Comparison of ENCODE assay signal across 13 cellular contexts in genomic region chr1:112544753-112545152, GRCh38. TPM values are rescaled to one million over a fixed set of nuclear protein-coding genes. Genes with fewer than 3 reads are reported as not detected.
DNase-seq lines count a peak whose midpoint lies in the region; ATAC-seq, FAIRE-seq and TF ChIP-seq lines count a peak whose summit lies in the region.
"Had no signal": no experiment of that assay in that cellular context is flagged by ENCODE, and none has a peak within 500 bp of the region (broad histone marks: within the 10 kb centered on the region; RNA-seq: fewer than 3 reads in every experiment).

No MANE protein-coding gene starts in this region.

- CTCF ChIA-PET in SK-N-SH (lab: Yijun Ruan, JAX), result interaction anchor here (1.2 to 1.9 kb wide), 3 partner anchors 13 to 43 kb away, joined by 4 to 7 read pairs (median 5); no protein-coding TSS in a partner anchor

- peak overlapping the region; percentile 55; the same call in 1 of the 2 replicates for H3K9ac ChIP-seq in SK-N-SH

- H3K36me3 ChIP-seq in SK-N-SH (replicated peaks in 1 of 2; ENCODE audit: control insufficient read depth in 1 of 2, insufficient read depth in 2 of 2, low read length in 1 of 2) (peaks cover 20 to 21% of the 10 kb centered on the region in 2 experiments), lower lobe of right lung (peaks cover 27% of the 10 kb centered on the region)

- no peak for TF ChIP-seq RAD21 in SK-N-SH (IDR thresholded peaks at IDR 0.05; ENCODE audit: low read length)

- DNase-seq in Caki2 (ENCODE audit: low read depth) (peak; percentile 30), SK-N-SH (no peak), fibroblast of peridontal ligament (ENCODE audit: extremely low read depth) (peak; percentile 53), renal cortical epithelial cell (ENCODE audit: low read depth) (peak; percentile 67), GM12891 (ENCODE audit: insufficient read length, low spot score) (no peak), lower lobe of right lung (no peak)
- DNase-seq in activated CD8-positive, alpha-beta memory T cell treated with anti-CD3 and anti-CD28 coated beads, Interleukin-2, amount 50 U/mL, for 48 hours, result no peak
- DNase-seq: activated CD8-positive, alpha-beta T cell treated with anti-CD3 and anti-CD28 coated beads for 36 hours; DND-41; hippocampal formation; upper lobe of left lung had no signal

- ATAC-seq in HG03025 (IDR thresholded peaks at IDR 0.05; ENCODE audit: low FRiP score, unreplicated experiment) (no peak), lower lobe of right lung (no peak)

- H3K27ac ChIP-seq in SK-N-SH (ENCODE audit: low read depth in 2 of 2, low read length in 1 of 2) (peak overlapping the region; percentile 50 to 98; a peak in 3 of 4 replicates), lower lobe of right lung (no peak overlapping the region)

- peaks cover 26% of the 10 kb centered on the region for H3F3A ChIP-seq in SK-N-SH (replicated peaks; ENCODE audit: insufficient read depth)

- no peak for TF ChIP-seq POLR2A in GM12891 (IDR thresholded peaks at IDR 0.05; ENCODE audit: low read depth, low read length)

- H3K4me1 ChIP-seq in SK-N-SH (ENCODE audit: control insufficient read depth in 1 of 2, insufficient read depth in 2 of 2, low read depth in 1 of 2, low read length in 1 of 2) (peaks cover 0 to 10% of the 10 kb centered on the region in 2 experiments; a peak in 1 of 4 replicates), lower lobe of right lung (no peaks in the 10 kb centered on the region)
- H3K4me1 ChIP-seq: upper lobe of left lung had no signal

- POLR2A ChIA-PET in SK-N-SH (lab: Yijun Ruan, JAX), result no interaction called here

- intact Hi-C loops in lower lobe of right lung (cut with DNase I), result no loop called here

- H3K79me2 ChIP-seq in SK-N-SH (ENCODE audit: insufficient read depth), result no peaks in the 10 kb centered on the region

- WGBS in SK-N-SH (ENCODE audit: low lambda C conversion rate), result 31% methylated on average over 3 of the region's 3 CpGs

- TF ChIP-seq EP300 in SK-N-SH (IDR thresholded peaks at IDR 0.05; ENCODE audit: borderline replicate concordance in 1 of 2, low read depth in 1 of 2, low read length in 1 of 2), result no peak

- H3K4me3 ChIP-seq in SK-N-SH (ENCODE audit: low read depth in 2 of 2, low read length in 1 of 2) (peak overlapping the region in 1 of 2 experiments; percentile 0; a peak in 1 of 4 replicates), lower lobe of right lung (no peak overlapping the region)
- H3K4me3 ChIP-seq: upper lobe of left lung had no signal

- H3K9me3 ChIP-seq in SK-N-SH, result no peaks in the 10 kb centered on the region
- no peaks in the 10 kb centered on the region for H3K9me3 ChIP-seq in lower lobe of right lung
- H3K9me3 ChIP-seq: upper lobe of left lung had no signal

- TF ChIP-seq CTCF in SK-N-SH (IDR thresholded peaks at IDR 0.05) (no peak), lower lobe of right lung (IDR thresholded peaks at IDR 0.05) (no peak)

- H3K27me3 ChIP-seq in SK-N-SH (ENCODE audit: insufficient read depth), result no peaks in the 10 kb centered on the region
- H3K27me3 ChIP-seq in lower lobe of right lung (ENCODE audit: low read depth), result no peaks in the 10 kb centered on the region
- H3K27me3 ChIP-seq: upper lobe of left lung had no signal

- H3K4me2 ChIP-seq in SK-N-SH, result peak overlapping the region; percentile 49; the same call in 1 of the 2 replicates

- in situ Hi-C loops in Caki2 (cut with HindIII; ENCODE audit: low pct_unique_long_range_greater_than_20kb, low sequenced_read_pairs), result no loop called here

- FAIRE-seq in GM12891 (lab: Jason Lieb, UNC), result no peak
- FAIRE-seq: GM18507 had no signal

- H4K20me1 ChIP-seq in SK-N-SH (ENCODE audit: insufficient read depth), result no peaks in the 10 kb centered on the region

- no peak overlapping the region for H2AFZ ChIP-seq in SK-N-SH (ENCODE audit: low read depth)

- no peaks in the 10 kb centered on the region for H3K9me2 ChIP-seq in SK-N-SH

TF ChIP-seq in SK-N-SH, 30 proteins besides CTCF, POLR2A, EP300 and RAD21:
- TF ChIP-seq RXRA (IDR thresholded peaks at IDR 0.05; ENCODE audit: borderline replicate concordance, low read depth) (peak; percentile 48; the same call in 1 of the 2 replicates), SIN3A (IDR thresholded peaks at IDR 0.05; ENCODE audit: borderline replicate concordance, low read depth, low read length) (no peak), TCF12 (IDR thresholded peaks at IDR 0.05) (peak; percentile 21; the same call in 1 of the 2 replicates), FOSL2 (IDR thresholded peaks at IDR 0.05; ENCODE audit: borderline replicate concordance, low read depth) (peak; percentile 43; the same call in 1 of the 2 replicates), JUND (IDR thresholded peaks at IDR 0.05) (peak; percentile 24; the same call in 1 of the 2 replicates), PBX3 (IDR thresholded peaks at IDR 0.05) (peak; percentile 73)

TF ChIP-seq in GM12891, 5 proteins besides CTCF, POLR2A, EP300 and RAD21:
- TF ChIP-seq TAF1 (IDR thresholded peaks at IDR 0.05; ENCODE audit: low read depth, low read length), result no peak
- TF ChIP-seq POLR2AphosphoS5 (IDR thresholded peaks at IDR 0.05; ENCODE audit: low read depth, low read length), result no peak
- TF ChIP-seq SPI1 (IDR thresholded peaks at IDR 0.05; ENCODE audit: low read depth, low read length), result no peak
- no peak for TF ChIP-seq POU2F2 (IDR thresholded peaks at IDR 0.05; ENCODE audit: low read depth, low read length)
- TF ChIP-seq PAX5 (IDR thresholded peaks at IDR 0.05; ENCODE audit: insufficient read depth, low read length, severe bottlenecking), result no peak

RNA-seq across cellular contexts. Expression of gene WNT2B, which starts 36.0 kb away (rescaled TPM):
- total RNA-seq in Caki2 (2014; rRNA removed; shearing (Covaris generic); ENCODE audit: low replicate concordance), result 0.23 and 0.37 TPM in 2 replicates
- polyA plus RNA-seq in SK-N-SH (2012; rRNA removed), result 3.4 and 4.3 TPM in 2 replicates
- 2.4 and 2.9 TPM in 2 replicates for polyA plus RNA-seq in SK-N-SH (2012; cell fraction: cytosol; rRNA removed)
- polyA plus RNA-seq in SK-N-SH (2012; cell fraction: nucleus; rRNA removed), result 6.6 and 7.5 TPM in 2 replicates
- total RNA-seq in renal cortical epithelial cell, result 4.7 and 33.5 TPM in 2 replicates
- polyA plus RNA-seq in GM12891 (2012; ENCODE audit: low read depth, missing spikeins), result 0.15 TPM
- total RNA-seq in lower lobe of right lung, result 11.8 TPM
- total RNA-seq: activated CD8-positive, alpha-beta T cell treated with anti-CD3 and anti-CD28 coated beads for 36 hours had no signal

Comparison
In these comparisons a context has a peak if more than half of its experiments do, and no peak if none do; other contexts are left out.
1. DNase-seq: peak in Caki2 (single experiment), fibroblast of peridontal ligament (single experiment) and renal cortical epithelial cell (single experiment); none in SK-N-SH (single experiment), activated CD8-positive, alpha-beta memory T cell treated with anti-CD3 and anti-CD28 coated beads, Interleukin-2, amount 50 U/mL, for 48 hours (single experiment), GM12891 (single experiment) and lower lobe of right lung (single experiment).